In genomic region chr2:210476194-210477128, GRCh38 we compare ENCODE assay signal across 8 cellular contexts. TPM values are rescaled to one million over a fixed set of nuclear protein-coding genes. Genes with fewer than 3 reads are reported as not detected.
DNase-seq lines count a peak whose midpoint lies in the region; ATAC-seq and TF ChIP-seq lines count a peak whose summit lies in the region.

LANCL1 (minus strand) TSS chr2:210476759; CDS start chr2:210476396, 363 bp downstream.

- peak; percentile 83 for TF ChIP-seq POLR2A in NB4 (IDR thresholded peaks at IDR 0.05; ENCODE audit: extremely low read depth, insufficient read length)

- H3K4me3 Mint-ChIP-seq in HFFc6 = peak within 1 kb of the TSS; percentile 99

- H3K27ac ChIP-seq in temporal lobe (ENCODE audit: low read depth, low read length) = peak within 1 kb of the TSS; percentile 90

- peak; percentile 100 for ATAC-seq in activated naive CD4-positive, alpha-beta T cell treated with anti-CD3 and anti-CD28 coated beads, Interleukin-2, amount 50 U/mL, for 72 hours

- H3K27ac Mint-ChIP-seq in HFFc6 = peak within 1 kb of the TSS; percentile 90
- H3K27ac Mint-ChIP-seq in activated naive CD4-positive, alpha-beta T cell treated with anti-CD3 and anti-CD28 coated beads, Interleukin-2, amount 50 U/mL, for 72 hours = peak within 1 kb of the TSS; percentile 85 to 99

- H3K4me1 Mint-ChIP-seq in HFFc6 (ENCODE audit: low read depth) = peaks cover 32% of the 10 kb centered on the region

- no peaks in the 10 kb centered on the region; the same call in 1 of the 2 replicates for H3K27me3 Mint-ChIP-seq in HFFc6 (ENCODE audit: insufficient read depth)

- TF ChIP-seq CTCF in HFFc6 (IDR thresholded peaks at IDR 0.05) (no peak), NB4 (IDR thresholded peaks at IDR 0.05; ENCODE audit: low read depth, low read length) (no peak)

- peak; percentile 73 for DNase-seq in GM04504 (ENCODE audit: low read depth)
- peak; percentile 73 for DNase-seq in HFFc6
- peak; percentile 95 for DNase-seq in NB4 (ENCODE audit: low read depth)
- peak; percentile 75 for DNase-seq in SKM-1 (lab: John Stamatoyannopoulos, UW; ENCODE audit: unreplicated experiment)
- peak; percentile 77 to 84 for DNase-seq in activated naive CD4-positive, alpha-beta T cell treated with anti-CD3 and anti-CD28 coated beads, Interleukin-2, amount 50 U/mL, for 72 hours (ENCODE audit: low spot score in 2 of 2)
- peak; percentile 56 for DNase-seq in glomerular endothelial cell (ENCODE audit: extremely low read depth, low read depth, low spot score)
- DNase-seq in occipital lobe (lab: John Stamatoyannopoulos, UW) = peak; percentile 93

- peak within 1 kb of the TSS; percentile 82 for H3K4me3 ChIP-seq in NB4 (ENCODE audit: low read depth, low read length)

- no peaks in the 10 kb centered on the region for H3K9me3 Mint-ChIP-seq in HFFc6
- H3K9me3 Mint-ChIP-seq in activated naive CD4-positive, alpha-beta T cell treated with anti-CD3 and anti-CD28 coated beads, Interleukin-2, amount 50 U/mL, for 72 hours = no peaks in the 10 kb centered on the region

- H3K36me3 Mint-ChIP-seq in HFFc6 (ENCODE audit: low read depth) = peaks cover 3% of the 10 kb centered on the region
- peaks cover 9 to 13% of the 10 kb centered on the region in 2 donors for H3K36me3 Mint-ChIP-seq in activated naive CD4-positive, alpha-beta T cell treated with anti-CD3 and anti-CD28 coated beads, Interleukin-2, amount 50 U/mL, for 72 hours

RNA-seq across cellular contexts. Expression of gene LANCL1, which starts in this region (rescaled TPM):
- total RNA-seq in HFFc6 (2021; fragmentation: NEBNext Ultra II Directional; extraction: Animal tissue kit (Norgen Biotek cat#: 25700)) = 10 to 100 TPM; 36.4 to 54.5 (median 43.8) TPM
- 10 to 100 TPM; 25.9 to 50.7 TPM for total RNA-seq in activated naive CD4-positive, alpha-beta T cell treated with anti-CD3 and anti-CD28 coated beads, Interleukin-2, amount 50 U/mL, for 72 hours
- total RNA-seq in glomerular endothelial cell (22.9 and 27.8 TPM in 2 replicates), occipital lobe (77.5 TPM), temporal lobe (84.3 TPM)

Comparison
In these comparisons a context has a peak if more than half of its experiments do, and no peak if none do; other contexts are left out.
1. Peak in every context shown above with its lines: DNase-seq, ATAC-seq, H3K4me3 ChIP-seq and H3K27ac ChIP-seq.